ENCODE assay signal across 27 cellular contexts in genomic region chr12:2825133-2825532, GRCh38. TPM values are rescaled to one million over a fixed set of nuclear protein-coding genes. Genes with fewer than 3 reads are reported as not detected.
DNase-seq lines count a peak whose midpoint lies in the region; ATAC-seq and TF ChIP-seq lines count a peak whose summit lies in the region.
"Had no signal": no experiment of that assay in that cellular context is flagged by ENCODE, and none has a peak within 500 bp of the region (broad histone marks: within the 10 kb centered on the region; RNA-seq: fewer than 3 reads in every experiment).

No MANE protein-coding gene starts in this region.

- intact Hi-C loops in activated CD8-positive, alpha-beta T cell treated with anti-CD3 and anti-CD28 coated beads for 36 hours (cut with micrococcal nuclease), result no loop called here

- CTCF ChIA-PET in activated CD8-positive, alpha-beta T cell treated with anti-CD3 and anti-CD28 coated beads, Interleukin-2, amount 10 ng/mL, durations not matched to agents 7 days and 5 days (lab: Charles Lee), result no interaction called here
- CTCF ChIA-PET in activated CD8-positive, alpha-beta T cell treated with anti-CD3 and anti-CD28 coated beads for 36 hours (lab: Charles Lee), result interaction anchor here (1.1 to 1.2 kb wide), 2 partner anchors 119 to 142 kb away, joined by 3 to 4 read pairs; no protein-coding TSS in a partner anchor

- peaks cover 55% of the 10 kb centered on the region for H3K36me3 ChIP-seq in brain microvascular endothelial cell (replicated peaks)

- H3K27me3 Mint-ChIP-seq in activated CD8-positive, alpha-beta T cell treated with anti-CD3 and anti-CD28 coated beads, Interleukin-2, amount 10 ng/mL, durations not matched to agents 7 days and 5 days (ENCODE audit: low read depth), result no peaks in the 10 kb centered on the region
- H3K27me3 Mint-ChIP-seq in activated CD8-positive, alpha-beta T cell treated with anti-CD3 and anti-CD28 coated beads for 36 hours, result no peaks in the 10 kb centered on the region
- H3K27me3 Mint-ChIP-seq: activated CD4-positive, alpha-beta memory T cell treated with anti-CD3 and anti-CD28 coated beads for 36 hours had no signal

- H3K27ac Mint-ChIP-seq in activated CD8-positive, alpha-beta T cell treated with anti-CD3 and anti-CD28 coated beads, Interleukin-2, amount 10 ng/mL, durations not matched to agents 7 days and 5 days, result peak overlapping the region; percentile 10
- no peak overlapping the region for H3K27ac Mint-ChIP-seq in activated CD8-positive, alpha-beta T cell treated with anti-CD3 and anti-CD28 coated beads for 36 hours
- H3K27ac Mint-ChIP-seq: activated CD4-positive, alpha-beta memory T cell treated with anti-CD3 and anti-CD28 coated beads for 36 hours had no signal

- H3K27ac ChIP-seq in caudate nucleus (ENCODE audit: low read depth, low read length), result peak overlapping the region; percentile 52
- peak overlapping the region; percentile 31 for H3K27ac ChIP-seq in layer of hippocampus (ENCODE audit: low read depth, low read length)
- H3K27ac ChIP-seq in brain microvascular endothelial cell, result no peak overlapping the region
- H3K27ac ChIP-seq: 22Rv1, psoas muscle, thoracic aorta had no signal

- POLR2A ChIA-PET in activated CD8-positive, alpha-beta T cell treated with anti-CD3 and anti-CD28 coated beads, Interleukin-2, amount 10 ng/mL, durations not matched to agents 7 days and 5 days (lab: Charles Lee), result no interaction called here
- POLR2A ChIA-PET in activated CD8-positive, alpha-beta T cell treated with anti-CD3 and anti-CD28 coated beads for 36 hours (lab: Charles Lee), result interaction anchor here (1.0 kb wide), 1 partner anchor 20 kb away, joined by 3 read pairs; no protein-coding TSS in a partner anchor

- TF ChIP-seq CTCF in activated CD8-positive, alpha-beta T cell treated with anti-CD3 and anti-CD28 coated beads for 36 hours (IDR thresholded peaks at IDR 0.05), result no peak
- TF ChIP-seq CTCF in brain microvascular endothelial cell (IDR thresholded peaks at IDR 0.05; ENCODE audit: low read depth, low read length, missing control alignments), result no peak

- in situ Hi-C loops in brain microvascular endothelial cell (cut with HindIII; ENCODE audit: low pct_ligation_motif_present, low sequenced_read_pairs), result no loop called here

- H3K36me3 Mint-ChIP-seq in activated CD8-positive, alpha-beta T cell treated with anti-CD3 and anti-CD28 coated beads, Interleukin-2, amount 10 ng/mL, durations not matched to agents 7 days and 5 days (ENCODE audit: low read depth), result peaks cover 49% of the 10 kb centered on the region
- peaks cover 38% of the 10 kb centered on the region for H3K36me3 Mint-ChIP-seq in activated CD8-positive, alpha-beta T cell treated with anti-CD3 and anti-CD28 coated beads for 36 hours (ENCODE audit: low read depth)

- no peak overlapping the region for H3K4me3 Mint-ChIP-seq in activated CD8-positive, alpha-beta T cell treated with anti-CD3 and anti-CD28 coated beads, Interleukin-2, amount 10 ng/mL, durations not matched to agents 7 days and 5 days
- no peak overlapping the region for H3K4me3 Mint-ChIP-seq in activated CD8-positive, alpha-beta T cell treated with anti-CD3 and anti-CD28 coated beads for 36 hours
- H3K4me3 Mint-ChIP-seq: activated CD4-positive, alpha-beta memory T cell treated with anti-CD3 and anti-CD28 coated beads for 36 hours had no signal

- H3K9me3 Mint-ChIP-seq in activated CD8-positive, alpha-beta T cell treated with anti-CD3 and anti-CD28 coated beads, Interleukin-2, amount 10 ng/mL, durations not matched to agents 7 days and 5 days (ENCODE audit: insufficient read depth), result no peaks in the 10 kb centered on the region
- H3K9me3 Mint-ChIP-seq in activated CD8-positive, alpha-beta T cell treated with anti-CD3 and anti-CD28 coated beads for 36 hours, result no peaks in the 10 kb centered on the region
- H3K9me3 Mint-ChIP-seq: activated CD4-positive, alpha-beta memory T cell treated with anti-CD3 and anti-CD28 coated beads for 36 hours had no signal

- H3K4me3 ChIP-seq in brain microvascular endothelial cell (ENCODE audit: low read depth, low read length), result no peak overlapping the region
- H3K4me3 ChIP-seq: psoas muscle, thoracic aorta had no signal

- no peak for ATAC-seq in activated CD8-positive, alpha-beta T cell treated with anti-CD3 and anti-CD28 coated beads, Interleukin-2, amount 10 ng/mL, durations not matched to agents 7 days and 5 days
- no peak for ATAC-seq in activated CD8-positive, alpha-beta T cell treated with anti-CD3 and anti-CD28 coated beads for 36 hours
- ATAC-seq: psoas muscle had no signal

- H3K4me1 Mint-ChIP-seq in activated CD8-positive, alpha-beta T cell treated with anti-CD3 and anti-CD28 coated beads, Interleukin-2, amount 10 ng/mL, durations not matched to agents 7 days and 5 days (ENCODE audit: low read depth), result no peaks in the 10 kb centered on the region
- peaks cover 4% of the 10 kb centered on the region for H3K4me1 Mint-ChIP-seq in activated CD8-positive, alpha-beta T cell treated with anti-CD3 and anti-CD28 coated beads for 36 hours (ENCODE audit: low read depth)

- no peak for DNase-seq in activated CD8-positive, alpha-beta T cell treated with anti-CD3 and anti-CD28 coated beads, Interleukin-2, amount 10 ng/mL, durations not matched to agents 7 days and 5 days
- DNase-seq in activated CD8-positive, alpha-beta T cell treated with anti-CD3 and anti-CD28 coated beads for 36 hours, result no peak
- DNase-seq in caudate nucleus (lab: John Stamatoyannopoulos, UW), result peak in 3 of 61 donors; percentile 1 to 7 (median 2)
- DNase-seq in brain microvascular endothelial cell, result no peak
- DNase-seq in stimulated activated CD4-positive, alpha-beta T cell treated with anti-CD3 and anti-CD28 coated beads, Interleukin-2, amount 100 ng/mL, for 24 hours, result no peak
- no peak for DNase-seq in OCI-M2 (lab: John Stamatoyannopoulos, UW; ENCODE audit: unreplicated experiment)
- no peak for DNase-seq in HK-2 (ENCODE audit: unreplicated experiment)
- DNase-seq: activated CD4-positive, alpha-beta memory T cell treated with anti-CD3 and anti-CD28 coated beads for 36 hours; activated CD4-positive, CD25-positive, alpha-beta regulatory T cell treated with anti-CD3 and anti-CD28 coated beads, Interleukin-2, amount 50 U/mL, for 72 hours; activated gamma-delta T cell treated with Interleukin-2 at 50 U/mL for 16 hours; cerebellar nuclear complex; GOT3; mesenchymal stem cell; NCI-H1092 treated with DMSO at 0.1 percent for 48 hours; NCI-H1930; NCI-H69; psoas muscle; RPMI8226; stimulated activated naive CD4-positive, alpha-beta T cell; T-helper 1 cell had no signal

- no peaks in the 10 kb centered on the region for H3K27me3 ChIP-seq in layer of hippocampus (ENCODE audit: control insufficient read depth, insufficient read depth, low read length)
- H3K27me3 ChIP-seq in brain microvascular endothelial cell (replicated peaks), result no peaks in the 10 kb centered on the region

RNA-seq across cellular contexts. Expression of gene NRIP2, which starts 9.7 kb away (rescaled TPM):
- total RNA-seq in activated CD8-positive, alpha-beta T cell treated with anti-CD3 and anti-CD28 coated beads, Interleukin-2, amount 10 ng/mL, durations not matched to agents 7 days and 5 days, result not detected
- total RNA-seq in activated CD8-positive, alpha-beta T cell treated with anti-CD3 and anti-CD28 coated beads for 36 hours, result not detected
- total RNA-seq: activated CD4-positive, alpha-beta memory T cell treated with anti-CD3 and anti-CD28 coated beads for 36 hours; glomerular endothelial cell; kidney epithelial cell; SK-MEL-5 had no signal

RNA-seq across cellular contexts. Expression of gene ITFG2, which starts 12.7 kb away (rescaled TPM):
- total RNA-seq in activated CD8-positive, alpha-beta T cell treated with anti-CD3 and anti-CD28 coated beads, Interleukin-2, amount 10 ng/mL, durations not matched to agents 7 days and 5 days, result 10 to 100 TPM; 42.3 to 44.5 TPM
- 10 to 100 TPM; 25.4 to 25.8 TPM for total RNA-seq in activated CD8-positive, alpha-beta T cell treated with anti-CD3 and anti-CD28 coated beads for 36 hours

RNA-seq across cellular contexts. Expression of gene FKBP4, which starts 30.4 kb away (rescaled TPM):
- 100 to 1,000 TPM in 1 of 2 experiments, 10 to 100 TPM in 1; 91.5 to 102 TPM for total RNA-seq in activated CD8-positive, alpha-beta T cell treated with anti-CD3 and anti-CD28 coated beads, Interleukin-2, amount 10 ng/mL, durations not matched to agents 7 days and 5 days
- 100 to 1,000 TPM; 206 to 219 TPM for total RNA-seq in activated CD8-positive, alpha-beta T cell treated with anti-CD3 and anti-CD28 coated beads for 36 hours

RNA-seq across cellular contexts. Expression of gene TEX52, which starts 31.7 kb away (rescaled TPM):
- total RNA-seq in activated CD8-positive, alpha-beta T cell treated with anti-CD3 and anti-CD28 coated beads, Interleukin-2, amount 10 ng/mL, durations not matched to agents 7 days and 5 days, result under 1 TPM; 0.29 to 0.40 TPM
- under 1 TPM; 0.29 to 0.36 TPM for total RNA-seq in activated CD8-positive, alpha-beta T cell treated with anti-CD3 and anti-CD28 coated beads for 36 hours
- total RNA-seq: glomerular endothelial cell, kidney epithelial cell, myocyte, psoas muscle, SK-MEL-5, thoracic aorta had no signal

RNA-seq across cellular contexts. Expression of gene FOXM1, which starts 51.8 kb away (rescaled TPM):
- 100 to 1,000 TPM; 138 to 142 TPM for total RNA-seq in activated CD8-positive, alpha-beta T cell treated with anti-CD3 and anti-CD28 coated beads, Interleukin-2, amount 10 ng/mL, durations not matched to agents 7 days and 5 days
- total RNA-seq in activated CD8-positive, alpha-beta T cell treated with anti-CD3 and anti-CD28 coated beads for 36 hours, result 10 to 100 TPM; 64.4 to 64.8 TPM
